In genomic region chr6:167090171-167090570, GRCh38 we compare ENCODE assay signal across 26 cellular contexts. TPM values are rescaled to one million over a fixed set of nuclear protein-coding genes. Genes with fewer than 3 reads are reported as not detected.
DNase-seq lines count a peak whose midpoint lies in the region; TF ChIP-seq lines count a peak whose summit lies in the region.
"Had no signal": no experiment of that assay in that cellular context is flagged by ENCODE, and none has a peak within 500 bp of the region (broad histone marks: within the 10 kb centered on the region; RNA-seq: fewer than 3 reads in every experiment).

No MANE protein-coding gene starts in this region.

- H3K4me3 Mint-ChIP-seq in CD14-positive monocyte = peak overlapping the region in 1 of 2 donors; percentile 30
- H3K4me3 Mint-ChIP-seq: activated CD8-positive, alpha-beta T cell treated with anti-CD3 and anti-CD28 coated beads, Interleukin-2, amount 10 ng/mL, durations not matched to agents 7 days and 5 days; activated T-cell treated with anti-CD3 and anti-CD28 coated beads, Interleukin-2, amount 50 U/mL, for 24 hours; central memory CD8-positive, alpha-beta T cell; mesothelial cell of epicardium; nephron; T-helper 2 cell treated with Interferon-gamma antibody and Interleukin-4, amounts not matched to agents 5 μg/mL and 100 μg/mL, for 36 hours; WTC11 had no signal

- no peaks in the 10 kb centered on the region for H3K79me2 ChIP-seq in OCI-LY1 (ENCODE audit: insufficient read depth, low read length)

- DNase-seq in CD14-positive monocyte (ENCODE audit: low spot score) (no peak), H7 (peak; percentile 18), islet precursor cell (peak; percentile 25), NCI-H69 (lab: John Stamatoyannopoulos, UW) (no peak), superior temporal gyrus (ENCODE audit: extremely low spot score) (no peak), HEK293T (ENCODE audit: extremely low spot score) (no peak), NCI-H526 treated with DMSO at 0.1 percent for 48 hours (lab: John Stamatoyannopoulos, UW) (no peak)
- DNase-seq: activated CD8-positive, alpha-beta T cell treated with anti-CD3 and anti-CD28 coated beads, Interleukin-2, amount 10 ng/mL, durations not matched to agents 7 days and 5 days; activated naive CD4-positive, alpha-beta T cell treated with Interleukin-2 at 50 U/mL for 16 hours; activated T-cell treated with anti-CD3 and anti-CD28 coated beads, Interleukin-2, amount 50 U/mL, for 24 hours; anterior cingulate cortex; HCEC 1CT; left cardiac atrium; NCI-H1092; NCI-H510A; OCI-M1; SHP77; stimulated activated CD4-positive, alpha-beta T cell treated with anti-CD3 and anti-CD28 coated beads, Interleukin-2, amount 100 ng/mL, for 48 hours had no signal

- H3K9me3 ChIP-seq in OCI-LY1 (ENCODE audit: low read length) = peaks cover 5% of the 10 kb centered on the region
- H3K9me3 ChIP-seq: prostate gland had no signal

- H3K9ac ChIP-seq in OCI-LY1 (ENCODE audit: low read length) = no peak overlapping the region

- no peaks in the 10 kb centered on the region for H4K20me1 ChIP-seq in OCI-LY1 (ENCODE audit: insufficient read depth, low read length)

- no peaks in the 10 kb centered on the region for H3K9me2 ChIP-seq in OCI-LY1 (ENCODE audit: low read depth, low read length)

- intact Hi-C loops in CD14-positive monocyte (cut with micrococcal nuclease) = loop anchor here (5.0 to 10.0 kb wide), 4 partner anchors 45 to 748 kb away; partner anchors contain the start of genes RNASET2 (in 1 of the 2) and SFT2D1 (in 1 of the 2)

- H3K4me3 ChIP-seq in H7 (ENCODE audit: insufficient read depth, low read depth, low read length) = no peak overlapping the region
- no peak overlapping the region for H3K4me3 ChIP-seq in OCI-LY1 (ENCODE audit: low read depth, low read length, poor library complexity, severe bottlenecking)
- H3K4me3 ChIP-seq: prostate gland had no signal

- POLR2A ChIA-PET in HEK293T (lab: Yijun Ruan, JAX) = no interaction called here

- no peaks in the 10 kb centered on the region for H3K27me3 ChIP-seq in H7 (ENCODE audit: control insufficient read depth, insufficient read depth, low read length)
- peaks cover 5% of the 10 kb centered on the region; the same call in 1 of the 2 replicates for H3K27me3 ChIP-seq in OCI-LY1 (ENCODE audit: insufficient read depth, low read length)

- H3K36me3 Mint-ChIP-seq in CD14-positive monocyte = no peaks in the 10 kb centered on the region

- H3K9me3 Mint-ChIP-seq in CD14-positive monocyte = peaks cover 12 to 25% (median 21%) of the 10 kb centered on the region in 7 donors

- H3K4me1 ChIP-seq in OCI-LY1 (ENCODE audit: insufficient read depth, low read length, severe bottlenecking) = peaks cover 54% of the 10 kb centered on the region
- H3K4me1 ChIP-seq: prostate gland had no signal

- 0 out of 2 replicates have a peak, but pooled peaks cover 4% of the 10 kb centered on the region for H3F3A ChIP-seq in OCI-LY1 (ENCODE audit: insufficient read depth, low read length)

- H3K27me3 Mint-ChIP-seq in CD14-positive monocyte (ENCODE audit: low read depth in 3 of 3) = peaks cover 0 to 5% (median 2%) of the 10 kb centered on the region in 3 donors
- H3K27me3 Mint-ChIP-seq: activated T-cell treated with anti-CD3 and anti-CD28 coated beads, Interleukin-2, amount 50 U/mL, for 24 hours; central memory CD8-positive, alpha-beta T cell had no signal

- H3K36me3 ChIP-seq in H7 (replicated peaks; ENCODE audit: control insufficient read depth, insufficient read depth, low read length) = no peaks in the 10 kb centered on the region
- no peaks in the 10 kb centered on the region; the same call in 1 of the 2 replicates for H3K36me3 ChIP-seq in OCI-LY1 (ENCODE audit: insufficient read depth, low read length)
- H3K36me3 ChIP-seq: prostate gland had no signal

- H3K27ac ChIP-seq in OCI-LY1 (ENCODE audit: low read depth, low read length, poor library complexity, severe bottlenecking) = no peak overlapping the region
- H3K27ac ChIP-seq: prostate gland had no signal

- TF ChIP-seq CTCF in CD14-positive monocyte (IDR thresholded peaks at IDR 0.05) (peak; percentile 41), OCI-LY1 (IDR thresholded peaks at IDR 0.05; ENCODE audit: low read length) (peak; percentile 4; the same call in 1 of the 2 replicates)

- H3K4me1 Mint-ChIP-seq in CD14-positive monocyte = peaks cover 62% of the 10 kb centered on the region

- no peak overlapping the region for H3K4me2 ChIP-seq in OCI-LY1 (ENCODE audit: low read length)

- H2AFZ ChIP-seq in OCI-LY1 (ENCODE audit: low read length) = no peak overlapping the region

- CTCF ChIA-PET in HEK293T (lab: Yijun Ruan, JAX) = no interaction called here

- H3K27ac Mint-ChIP-seq in CD14-positive monocyte = peak overlapping the region; percentile 84 to 98 (median 96)
- H3K27ac Mint-ChIP-seq: activated CD8-positive, alpha-beta T cell treated with anti-CD3 and anti-CD28 coated beads, Interleukin-2, amount 10 ng/mL, durations not matched to agents 7 days and 5 days; activated T-cell treated with anti-CD3 and anti-CD28 coated beads, Interleukin-2, amount 50 U/mL, for 24 hours; mesothelial cell of epicardium; T-helper 2 cell treated with Interferon-gamma antibody and Interleukin-4, amounts not matched to agents 5 μg/mL and 100 μg/mL, for 36 hours; WTC11 had no signal

TF ChIP-seq in HEK293T, 16 proteins besides CTCF, POLR2A, EP300 and RAD21:
- no peak for TF ChIP-seq ARNT (IDR thresholded peaks at IDR 0.05)

RNA-seq across cellular contexts. Expression of gene CCR6, which starts 32.7 kb away (rescaled TPM):
- polyA plus RNA-seq in CD14-positive monocyte = under 1 TPM; 0.07 to 0.43 TPM
- total RNA-seq in H7 (2014; rRNA removed; shearing (Covaris generic)) = not detected in 2 replicates
- total RNA-seq: Daoy, left cardiac atrium, mesothelial cell of epicardium, prostate gland, WTC11 had no signal

Comparison
In these comparisons a context has a peak if more than half of its experiments do, and no peak if none do; other contexts are left out.
1. DNase-seq: peak in H7 (single experiment) and islet precursor cell (single experiment); none in CD14-positive monocyte (single experiment), NCI-H69 (single experiment), superior temporal gyrus (single experiment), HEK293T (single experiment) and NCI-H526 treated with DMSO at 0.1 percent for 48 hours (single experiment).